In genomic region chr12:98939926-98940325, GRCh38 we compare ENCODE assay signal across 25 cellular contexts.
"Had no signal": no experiment of that assay in that cellular context is flagged by ENCODE, and none has a peak within 500 bp of the region (broad histone marks: within the 10 kb centered on the region; RNA-seq: fewer than 3 reads in every experiment).

No MANE protein-coding gene starts in this region.

- H3K4me1 ChIP-seq: body of pancreas had no signal

- H3K27ac ChIP-seq: body of pancreas had no signal

- H3K4me3 ChIP-seq: body of pancreas had no signal

- H3K27me3 ChIP-seq: body of pancreas had no signal

- H3K9me3 Mint-ChIP-seq: activated CD4-positive, alpha-beta T cell treated with anti-CD3 and anti-CD28 coated beads, Interleukin-2, amount 10 ng/mL, durations not matched to agents 24 days and 14 days; activated T-cell treated with anti-CD3 and anti-CD28 coated beads, Interleukin-2, amount 50 U/mL, for 72 hours; T-helper 2 cell treated with Interferon-gamma antibody and Interleukin-4, amounts not matched to agents 5 μg/mL and 100 μg/mL, for 36 hours had no signal

- DNase-seq: activated CD4-positive, alpha-beta memory T cell treated with anti-CD3 and anti-CD28 coated beads for 36 hours; activated CD4-positive, alpha-beta T cell treated with anti-CD3 and anti-CD28 coated beads, Interleukin-2, amount 10 ng/mL, durations not matched to agents 24 days and 14 days; activated CD4-positive, CD25-positive, alpha-beta regulatory T cell; activated CD4-positive, CD25-positive, alpha-beta regulatory T cell treated with anti-CD3 and anti-CD28 coated beads, Interleukin-2, amount 50 U/mL, for 72 hours; activated CD8-positive, alpha-beta memory T cell treated with anti-CD3 and anti-CD28 coated beads, Interleukin-2, amount 10 ng/mL, durations not matched to agents 7 days and 5 days; activated CD8-positive, alpha-beta memory T cell treated with anti-CD3 and anti-CD28 coated beads, Interleukin-2, amount 50 U/mL, for 4 hours; activated CD8-positive, alpha-beta T cell treated with anti-CD3 and anti-CD28 coated beads, Interleukin-2, amount 10 ng/mL, durations not matched to agents 7 days and 5 days; activated gamma-delta T cell treated with Interleukin-2 at 50 U/mL for 16 hours; activated naive CD4-positive, alpha-beta T cell treated with anti-CD3 and anti-CD28 coated beads, Interleukin-2, amount 50 U/mL, for 16 hours; activated naive CD4-positive, alpha-beta T cell treated with Interleukin-2 at 50 U/mL for 16 hours; activated T-cell treated with anti-CD3 and anti-CD28 coated beads, Interleukin-2, amount 50 U/mL, for 1 hour; activated T-cell treated with anti-CD3 and anti-CD28 coated beads, Interleukin-2, amount 50 U/mL, for 72 hours; amniotic stem cell; aorta; cortex of kidney; effector CD8-positive, alpha-beta T cell; T-helper 1 cell; T-helper 17 cell; T1000 had no signal

- ATAC-seq: activated CD4-positive, alpha-beta T cell treated with anti-CD3 and anti-CD28 coated beads for 36 hours; activated CD8-positive, alpha-beta memory T cell treated with anti-CD3 and anti-CD28 coated beads, Interleukin-2, amount 10 ng/mL, durations not matched to agents 7 days and 5 days; activated CD8-positive, alpha-beta T cell treated with anti-CD3 and anti-CD28 coated beads, Interleukin-2, amount 10 ng/mL, durations not matched to agents 7 days and 5 days; activated T-cell treated with anti-CD3 and anti-CD28 coated beads, Interleukin-2, amount 50 U/mL, for 72 hours; body of pancreas; esophagus mucosa; T-helper 17 cell had no signal

- H3K4me3 Mint-ChIP-seq: activated CD4-positive, alpha-beta memory T cell treated with anti-CD3 and anti-CD28 coated beads for 36 hours; activated CD4-positive, alpha-beta T cell treated with anti-CD3 and anti-CD28 coated beads for 36 hours; activated CD4-positive, alpha-beta T cell treated with anti-CD3 and anti-CD28 coated beads, Interleukin-2, amount 10 ng/mL, durations not matched to agents 24 days and 14 days; activated CD8-positive, alpha-beta memory T cell treated with anti-CD3 and anti-CD28 coated beads, Interleukin-2, amount 10 ng/mL, durations not matched to agents 7 days and 5 days; activated CD8-positive, alpha-beta T cell treated with anti-CD3 and anti-CD28 coated beads, Interleukin-2, amount 10 ng/mL, durations not matched to agents 7 days and 5 days; activated naive CD8-positive, alpha-beta T cell; activated T-cell treated with anti-CD3 and anti-CD28 coated beads, Interleukin-2, amount 50 U/mL, for 72 hours; T-helper 17 cell; T-helper 2 cell treated with Interferon-gamma antibody and Interleukin-4, amounts not matched to agents 5 μg/mL and 100 μg/mL, for 36 hours had no signal

- FAIRE-seq: colon had no signal

- H3K36me3 Mint-ChIP-seq: activated CD4-positive, alpha-beta memory T cell treated with anti-CD3 and anti-CD28 coated beads for 36 hours; activated CD8-positive, alpha-beta memory T cell treated with anti-CD3 and anti-CD28 coated beads, Interleukin-2, amount 10 ng/mL, durations not matched to agents 7 days and 5 days; activated naive CD8-positive, alpha-beta T cell had no signal

- H3K27ac Mint-ChIP-seq: activated CD4-positive, alpha-beta memory T cell treated with anti-CD3 and anti-CD28 coated beads for 36 hours; activated CD4-positive, alpha-beta T cell treated with anti-CD3 and anti-CD28 coated beads for 36 hours; activated CD4-positive, alpha-beta T cell treated with anti-CD3 and anti-CD28 coated beads, Interleukin-2, amount 10 ng/mL, durations not matched to agents 24 days and 14 days; activated CD8-positive, alpha-beta memory T cell treated with anti-CD3 and anti-CD28 coated beads, Interleukin-2, amount 10 ng/mL, durations not matched to agents 7 days and 5 days; activated CD8-positive, alpha-beta T cell treated with anti-CD3 and anti-CD28 coated beads, Interleukin-2, amount 10 ng/mL, durations not matched to agents 7 days and 5 days; activated naive CD8-positive, alpha-beta T cell; activated T-cell treated with anti-CD3 and anti-CD28 coated beads, Interleukin-2, amount 50 U/mL, for 72 hours; T-helper 17 cell; T-helper 2 cell treated with Interferon-gamma antibody and Interleukin-4, amounts not matched to agents 5 μg/mL and 100 μg/mL, for 36 hours had no signal

- H3K4me1 Mint-ChIP-seq: activated CD4-positive, alpha-beta T cell treated with anti-CD3 and anti-CD28 coated beads for 36 hours; activated CD4-positive, alpha-beta T cell treated with anti-CD3 and anti-CD28 coated beads, Interleukin-2, amount 10 ng/mL, durations not matched to agents 24 days and 14 days; activated CD8-positive, alpha-beta memory T cell treated with anti-CD3 and anti-CD28 coated beads, Interleukin-2, amount 10 ng/mL, durations not matched to agents 7 days and 5 days; T-helper 17 cell had no signal

- H3K9me3 ChIP-seq: body of pancreas had no signal
